2 cellular contexts compared by ENCODE assay signal in the genomic region with DNA sequence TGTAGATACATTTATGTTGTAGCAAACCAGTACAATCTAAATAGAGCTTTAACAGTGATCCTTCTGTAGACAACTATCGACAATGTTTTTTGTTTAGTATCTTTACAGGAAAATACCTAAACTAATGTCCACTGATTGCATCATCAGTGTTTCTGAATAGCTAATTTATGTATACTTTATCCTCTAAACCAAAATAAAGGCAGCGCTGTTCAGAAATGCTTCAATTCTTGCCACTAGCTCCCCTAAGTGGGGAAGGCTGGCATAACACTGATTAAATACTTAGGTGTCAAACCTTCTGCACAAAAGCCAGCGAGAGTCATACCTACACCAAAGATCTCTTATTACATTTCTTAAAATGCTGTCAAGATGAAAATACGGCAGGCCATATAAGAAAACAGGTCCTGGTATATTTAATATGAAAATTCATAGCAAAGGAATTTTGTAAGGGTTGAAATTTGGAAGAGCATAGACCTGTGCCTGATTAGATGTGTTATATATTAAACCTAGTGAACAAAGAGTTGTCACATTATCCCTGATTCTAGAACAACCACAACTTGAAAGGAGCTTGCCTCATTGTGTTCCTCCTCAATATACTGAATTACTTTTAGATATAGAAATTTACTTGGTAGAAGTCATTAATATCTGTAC.
TF ChIP-seq lines count a peak whose summit lies in the region.

No MANE protein-coding gene starts in this region.

TF ChIP-seq in IMR-90, 13 proteins besides CTCF, POLR2A, EP300 and RAD21:
- TF ChIP-seq CEBPB (IDR thresholded peaks at IDR 0.05; ENCODE audit: low read depth, low read length) (peak; percentile 58), CHD1 (IDR thresholded peaks at IDR 0.05; ENCODE audit: low read depth, low read length) (no peak), BHLHE40 (IDR thresholded peaks at IDR 0.05; ENCODE audit: low read depth, low read length) (no peak), MAZ (IDR thresholded peaks at IDR 0.05; ENCODE audit: borderline replicate concordance, low read depth, low read length) (no peak), RCOR1 (IDR thresholded peaks at IDR 0.05; ENCODE audit: insufficient replicate concordance, low read length) (no peak), MXI1 (IDR thresholded peaks at IDR 0.05; ENCODE audit: borderline replicate concordance, low read depth, low read length) (no peak), FOS (IDR thresholded peaks at IDR 0.05; ENCODE audit: low read depth, low read length) (no peak), SMC3 (IDR thresholded peaks at IDR 0.05; ENCODE audit: low read depth, low read length) (no peak)
TF ChIP-seq in IMR-90: peak in this region for 1.

TF ChIP-seq in neural cell, 6 proteins besides CTCF, POLR2A, EP300 and RAD21:
- TF ChIP-seq EZH2 (IDR thresholded peaks at IDR 0.05; ENCODE audit: borderline replicate concordance, insufficient read depth, low read length, poor library complexity, severe bottlenecking) (no peak), SMC3 (conservative IDR thresholded peaks at IDR 0.05; ENCODE audit: poor library complexity) (peak; percentile 65)
